In genomic region chr13:112582305-112582704, GRCh38 we compare ENCODE assay signal across 22 cellular contexts. TPM values are rescaled to one million over a fixed set of nuclear protein-coding genes. Genes with fewer than 3 reads are reported as not detected.
A peak's percentile ranks its signal among the peaks of the same experiment; 100 is the strongest.
DNase-seq lines count a peak whose midpoint lies in the region; ATAC-seq lines count a peak whose summit lies in the region.
"Had no signal": no experiment of that assay in that cellular context is flagged by ENCODE, and none has a peak within 500 bp of the region (broad histone marks: within the 10 kb centered on the region; RNA-seq: fewer than 3 reads in every experiment).

No MANE protein-coding gene starts in this region.

- H3K9me3 ChIP-seq in neuronal stem cell (replicated peaks in 1 of 2; ENCODE audit: control insufficient read depth in 2 of 2, insufficient read depth in 1 of 2, low read depth in 1 of 2, low read length in 2 of 2): peaks cover 2 to 11% of the 10 kb centered on the region in 2 donors
- H3K9me3 ChIP-seq: sigmoid colon, upper lobe of left lung had no signal

- no CpG with 5 or more reads among the region's 8 CpGs for WGBS in neuronal stem cell (ENCODE audit: extremely low coverage in 2 of 2, insufficient read length in 2 of 2, insufficient replicate concordance in 1 of 2), 2 donors

- H3K9ac ChIP-seq in neuronal stem cell (ENCODE audit: low read depth, low read length, poor library complexity): no peak overlapping the region

- peaks cover 32% of the 10 kb centered on the region for H3K36me3 Mint-ChIP-seq in stimulated activated naive CD8-positive, alpha-beta T cell treated with anti-CD3 and anti-CD28 coated beads, Interleukin-15, Interleukin-2, amounts not matched to agents 100 ng/mL and 50 ng/mL, for 24 hours (ENCODE audit: low read depth)
- H3K36me3 Mint-ChIP-seq in activated T-helper 17 cell treated with anti-CD3 and anti-CD28 coated beads, Interleukin-2, amount 50 U/mL, for 72 hours (ENCODE audit: low read depth): peaks cover 6% of the 10 kb centered on the region
- H3K36me3 Mint-ChIP-seq in activated T-helper 1 cell treated with anti-CD3 and anti-CD28 coated beads, Interleukin-12 subunit alpha, Interleukin-12 subunit beta, Interleukin-2, Interleukin-4 antibody, amounts not matched to agents 30 ng/mL and 10 ng/mL and 1 ng/mL, durations not matched to agents 14 hours and 24 hours and 36 hours (ENCODE audit: low read depth): peaks cover 26% of the 10 kb centered on the region

- no peak overlapping the region for H4K8ac ChIP-seq in neuronal stem cell (ENCODE audit: low read depth, low read length)

- H3K4me3 ChIP-seq in neuronal stem cell (ENCODE audit: low read length in 2 of 2): peak overlapping the region in 1 of 2 donors; percentile 56
- H3K4me3 ChIP-seq: sigmoid colon, upper lobe of left lung had no signal

- H3K4me1 Mint-ChIP-seq in stimulated activated naive CD8-positive, alpha-beta T cell treated with anti-CD3 and anti-CD28 coated beads, Interleukin-15, Interleukin-2, amounts not matched to agents 100 ng/mL and 50 ng/mL, for 24 hours (ENCODE audit: low read depth): peaks cover 50% of the 10 kb centered on the region
- peaks cover 51% of the 10 kb centered on the region for H3K4me1 Mint-ChIP-seq in stimulated activated naive CD8-positive, alpha-beta T cell treated with anti-CD3 and anti-CD28 coated beads, Interleukin-15, amount 100 ng/mL, for 72 hours
- H3K4me1 Mint-ChIP-seq in activated T-helper 17 cell treated with anti-CD3 and anti-CD28 coated beads, Interleukin-2, amount 50 U/mL, for 72 hours: peaks cover 30% of the 10 kb centered on the region
- peaks cover 43% of the 10 kb centered on the region for H3K4me1 Mint-ChIP-seq in activated T-helper 1 cell treated with anti-CD3 and anti-CD28 coated beads, Interleukin-12 subunit alpha, Interleukin-12 subunit beta, Interleukin-2, Interleukin-4 antibody, amounts not matched to agents 30 ng/mL and 10 ng/mL and 1 ng/mL, durations not matched to agents 14 hours and 24 hours and 36 hours (ENCODE audit: low read depth)

- H2BK5ac ChIP-seq in neuronal stem cell (ENCODE audit: low read length): no peak overlapping the region

- H3K18ac ChIP-seq in neuronal stem cell (ENCODE audit: low read length): peak overlapping the region; percentile 14

- no peaks in the 10 kb centered on the region for H3K27me3 ChIP-seq in neuronal stem cell (ENCODE audit: control insufficient read depth in 3 of 3, insufficient read depth in 3 of 3, low read depth in 1 of 3, low read length in 3 of 3)
- H3K27me3 ChIP-seq: BE2C, sigmoid colon, upper lobe of left lung had no signal

- no peak overlapping the region for H2AK5ac ChIP-seq in neuronal stem cell (ENCODE audit: low read depth, low read length)

- no peak overlapping the region for H3K4me3 Mint-ChIP-seq in stimulated activated naive CD8-positive, alpha-beta T cell treated with anti-CD3 and anti-CD28 coated beads, Interleukin-15, Interleukin-2, amounts not matched to agents 100 ng/mL and 50 ng/mL, for 24 hours
- no peak overlapping the region for H3K4me3 Mint-ChIP-seq in stimulated activated naive CD8-positive, alpha-beta T cell treated with anti-CD3 and anti-CD28 coated beads, Interleukin-15, amount 100 ng/mL, for 72 hours
- no peak overlapping the region for H3K4me3 Mint-ChIP-seq in activated T-helper 17 cell treated with anti-CD3 and anti-CD28 coated beads, Interleukin-2, amount 50 U/mL, for 72 hours
- no peak overlapping the region for H3K4me3 Mint-ChIP-seq in activated T-helper 1 cell treated with anti-CD3 and anti-CD28 coated beads, Interleukin-12 subunit alpha, Interleukin-12 subunit beta, Interleukin-2, Interleukin-4 antibody, amounts not matched to agents 30 ng/mL and 10 ng/mL and 1 ng/mL, durations not matched to agents 14 hours and 24 hours and 36 hours
- H3K4me3 Mint-ChIP-seq: activated CD4-positive, alpha-beta T cell treated with anti-CD3 and anti-CD28 coated beads, Interleukin-2, amount 10 ng/mL, durations not matched to agents 7 days and 5 days; activated CD8-positive, alpha-beta memory T cell treated with anti-CD3 and anti-CD28 coated beads, Interleukin-2, amount 10 ng/mL, durations not matched to agents 7 days and 5 days; activated naive CD8-positive, alpha-beta T cell treated with anti-CD3 and anti-CD28 coated beads, Interleukin-2, amount 10 ng/mL, durations not matched to agents 7 days and 5 days; H9 had no signal

- H3K4me2 ChIP-seq in neuronal stem cell (ENCODE audit: insufficient read depth, low read length, poor library complexity, severe bottlenecking): no peak overlapping the region

- no peaks in the 10 kb centered on the region for H3K9me3 Mint-ChIP-seq in stimulated activated naive CD8-positive, alpha-beta T cell treated with anti-CD3 and anti-CD28 coated beads, Interleukin-15, Interleukin-2, amounts not matched to agents 100 ng/mL and 50 ng/mL, for 24 hours
- H3K9me3 Mint-ChIP-seq in stimulated activated naive CD8-positive, alpha-beta T cell treated with anti-CD3 and anti-CD28 coated beads, Interleukin-15, amount 100 ng/mL, for 72 hours: peaks cover 0 to 7% of the 10 kb centered on the region in 2 donors
- H3K9me3 Mint-ChIP-seq in activated T-helper 17 cell treated with anti-CD3 and anti-CD28 coated beads, Interleukin-2, amount 50 U/mL, for 72 hours: no peaks in the 10 kb centered on the region
- H3K9me3 Mint-ChIP-seq in activated T-helper 1 cell treated with anti-CD3 and anti-CD28 coated beads, Interleukin-12 subunit alpha, Interleukin-12 subunit beta, Interleukin-2, Interleukin-4 antibody, amounts not matched to agents 30 ng/mL and 10 ng/mL and 1 ng/mL, durations not matched to agents 14 hours and 24 hours and 36 hours: peaks cover 6% of the 10 kb centered on the region

- H3K27me3 Mint-ChIP-seq in stimulated activated naive CD8-positive, alpha-beta T cell treated with anti-CD3 and anti-CD28 coated beads, Interleukin-15, Interleukin-2, amounts not matched to agents 100 ng/mL and 50 ng/mL, for 24 hours: no peaks in the 10 kb centered on the region
- H3K27me3 Mint-ChIP-seq in stimulated activated naive CD8-positive, alpha-beta T cell treated with anti-CD3 and anti-CD28 coated beads, Interleukin-15, amount 100 ng/mL, for 72 hours: no peaks in the 10 kb centered on the region
- H3K27me3 Mint-ChIP-seq in activated T-helper 17 cell treated with anti-CD3 and anti-CD28 coated beads, Interleukin-2, amount 50 U/mL, for 72 hours: no peaks in the 10 kb centered on the region
- H3K27me3 Mint-ChIP-seq in activated T-helper 1 cell treated with anti-CD3 and anti-CD28 coated beads, Interleukin-12 subunit alpha, Interleukin-12 subunit beta, Interleukin-2, Interleukin-4 antibody, amounts not matched to agents 30 ng/mL and 10 ng/mL and 1 ng/mL, durations not matched to agents 14 hours and 24 hours and 36 hours (ENCODE audit: insufficient read depth): no peaks in the 10 kb centered on the region
- H3K27me3 Mint-ChIP-seq: activated CD4-positive, alpha-beta T cell treated with anti-CD3 and anti-CD28 coated beads, Interleukin-2, amount 10 ng/mL, durations not matched to agents 7 days and 5 days; activated CD8-positive, alpha-beta memory T cell treated with anti-CD3 and anti-CD28 coated beads, Interleukin-2, amount 10 ng/mL, durations not matched to agents 7 days and 5 days; activated naive CD8-positive, alpha-beta T cell treated with anti-CD3 and anti-CD28 coated beads, Interleukin-2, amount 10 ng/mL, durations not matched to agents 7 days and 5 days had no signal

- peaks cover 4 to 20% of the 10 kb centered on the region in 2 donors for H3K36me3 ChIP-seq in neuronal stem cell (replicated peaks in 1 of 2; ENCODE audit: control insufficient read depth in 2 of 2, insufficient read depth in 2 of 2, low read length in 2 of 2)
- H3K36me3 ChIP-seq: sigmoid colon, upper lobe of left lung had no signal

- no peak for DNase-seq in stimulated activated naive CD8-positive, alpha-beta T cell treated with anti-CD3 and anti-CD28 coated beads, Interleukin-15, amount 100 ng/mL, for 72 hours
- DNase-seq in neuronal stem cell (ENCODE audit: low spot score) (no peak), SHP77 (lab: John Stamatoyannopoulos, UW) (no peak), NCI-H510A treated with DMSO at 0.1 percent for 48 hours (lab: John Stamatoyannopoulos, UW) (no peak)
- DNase-seq in stimulated activated CD4-positive, alpha-beta T cell treated with anti-CD3 and anti-CD28 coated beads, Interleukin-4, amount 100 ng/mL, for 1 hour: no peak
- no peak for DNase-seq in activated T-helper 1 cell treated with anti-CD3 and anti-CD28 coated beads, Interleukin-12 subunit alpha, Interleukin-12 subunit beta, Interleukin-2, Interleukin-4 antibody, amounts not matched to agents 30 ng/mL and 10 ng/mL and 1 ng/mL, durations not matched to agents 14 hours and 24 hours and 36 hours (ENCODE audit: low spot score)
- DNase-seq: activated CD4-positive, alpha-beta T cell treated with anti-CD3 and anti-CD28 coated beads, Interleukin-2, amount 10 ng/mL, durations not matched to agents 7 days and 5 days; activated CD8-positive, alpha-beta memory T cell treated with anti-CD3 and anti-CD28 coated beads, Interleukin-2, amount 10 ng/mL, durations not matched to agents 7 days and 5 days; activated naive CD8-positive, alpha-beta T cell treated with anti-CD3 and anti-CD28 coated beads, Interleukin-2, amount 10 ng/mL, durations not matched to agents 7 days and 5 days; BE2C; EL; H9; mammary epithelial cell; NCI-H187; NCI-H748 treated with DMSO at 0.1 percent for 48 hours; sigmoid colon; upper lobe of left lung had no signal

- no peak for ATAC-seq in stimulated activated naive CD8-positive, alpha-beta T cell treated with anti-CD3 and anti-CD28 coated beads, Interleukin-15, amount 100 ng/mL, for 72 hours
- no peak for ATAC-seq in activated T-helper 17 cell treated with anti-CD3 and anti-CD28 coated beads, Interleukin-2, amount 50 U/mL, for 72 hours (replicated peaks)
- ATAC-seq: activated CD8-positive, alpha-beta memory T cell treated with anti-CD3 and anti-CD28 coated beads, Interleukin-2, amount 10 ng/mL, durations not matched to agents 7 days and 5 days; SK-N-SH treated with all-trans-retinoic acid at 6 μM for 48 hours had no signal

- peak overlapping the region; percentile 24 for H3K27ac Mint-ChIP-seq in stimulated activated naive CD8-positive, alpha-beta T cell treated with anti-CD3 and anti-CD28 coated beads, Interleukin-15, Interleukin-2, amounts not matched to agents 100 ng/mL and 50 ng/mL, for 24 hours
- peak overlapping the region in 1 of 2 donors; percentile 88 for H3K27ac Mint-ChIP-seq in stimulated activated naive CD8-positive, alpha-beta T cell treated with anti-CD3 and anti-CD28 coated beads, Interleukin-15, amount 100 ng/mL, for 72 hours
- H3K27ac Mint-ChIP-seq in activated T-helper 17 cell treated with anti-CD3 and anti-CD28 coated beads, Interleukin-2, amount 50 U/mL, for 72 hours: peak overlapping the region; percentile 18
- H3K27ac Mint-ChIP-seq in activated T-helper 1 cell treated with anti-CD3 and anti-CD28 coated beads, Interleukin-12 subunit alpha, Interleukin-12 subunit beta, Interleukin-2, Interleukin-4 antibody, amounts not matched to agents 30 ng/mL and 10 ng/mL and 1 ng/mL, durations not matched to agents 14 hours and 24 hours and 36 hours: no peak overlapping the region
- H3K27ac Mint-ChIP-seq: activated CD4-positive, alpha-beta T cell treated with anti-CD3 and anti-CD28 coated beads, Interleukin-2, amount 10 ng/mL, durations not matched to agents 7 days and 5 days; activated CD8-positive, alpha-beta memory T cell treated with anti-CD3 and anti-CD28 coated beads, Interleukin-2, amount 10 ng/mL, durations not matched to agents 7 days and 5 days; activated naive CD8-positive, alpha-beta T cell treated with anti-CD3 and anti-CD28 coated beads, Interleukin-2, amount 10 ng/mL, durations not matched to agents 7 days and 5 days had no signal

- no peak overlapping the region for H2BK120ac ChIP-seq in neuronal stem cell (ENCODE audit: low read depth, low read length)

- no peak overlapping the region for H3K14ac ChIP-seq in neuronal stem cell (ENCODE audit: low read length)

- no peak overlapping the region for H2BK15ac ChIP-seq in neuronal stem cell (ENCODE audit: low read length)

- H2AFZ ChIP-seq in neuronal stem cell (ENCODE audit: low read length): no peak overlapping the region

- H2BK12ac ChIP-seq in neuronal stem cell (ENCODE audit: low read length): no peak overlapping the region

- intact Hi-C loops in activated T-helper 1 cell treated with anti-CD3 and anti-CD28 coated beads, Interleukin-12 subunit alpha, Interleukin-12 subunit beta, Interleukin-2, Interleukin-4 antibody, amounts not matched to agents 30 ng/mL and 10 ng/mL and 1 ng/mL, durations not matched to agents 14 hours and 24 hours and 36 hours (cut with micrococcal nuclease): no loop called here

- no peak overlapping the region for H4K91ac ChIP-seq in neuronal stem cell (ENCODE audit: low read depth, low read length, poor library complexity)

- H3K79me1 ChIP-seq in neuronal stem cell (ENCODE audit: low read depth, low read length): peaks cover 16% of the 10 kb centered on the region

- no peak overlapping the region for H3K4ac ChIP-seq in neuronal stem cell (ENCODE audit: low read length)

- no peak overlapping the region for H3K27ac ChIP-seq in neuronal stem cell (replicated peaks; ENCODE audit: low read length)
- H3K27ac ChIP-seq: RWPE1, sigmoid colon, VCaP had no signal

- no peak overlapping the region for H3K23ac ChIP-seq in neuronal stem cell (ENCODE audit: low read depth, low read length, poor library complexity)

- peaks cover 1 to 2% of the 10 kb centered on the region in 2 donors for H3K4me1 ChIP-seq in neuronal stem cell (ENCODE audit: control insufficient read depth in 2 of 2, insufficient read depth in 1 of 2, low read depth in 1 of 2, low read length in 2 of 2)
- H3K4me1 ChIP-seq: BE2C had no signal

RNA-seq across cellular contexts. Expression of gene TUBGCP3, which starts 5.6 kb away (rescaled TPM):
- total RNA-seq in activated T-helper 17 cell treated with anti-CD3 and anti-CD28 coated beads, Interleukin-2, amount 50 U/mL, for 72 hours: 10 to 100 TPM; 31.3 to 46.4 TPM
- 25.6 TPM for polyA plus RNA-seq in neuronal stem cell (2013, experiment 1 of 2)
- polyA plus RNA-seq in neuronal stem cell (2013, experiment 2 of 2): 26.2 TPM
- 67.4 and 71.8 TPM in 2 replicates for total RNA-seq in activated T-helper 1 cell treated with anti-CD3 and anti-CD28 coated beads, Interleukin-12 subunit alpha, Interleukin-12 subunit beta, Interleukin-2, Interleukin-4 antibody, amounts not matched to agents 30 ng/mL and 10 ng/mL and 1 ng/mL, durations not matched to agents 14 hours and 24 hours and 36 hours
